ENCODE assay signal across 7 cellular contexts in the genomic region with DNA sequence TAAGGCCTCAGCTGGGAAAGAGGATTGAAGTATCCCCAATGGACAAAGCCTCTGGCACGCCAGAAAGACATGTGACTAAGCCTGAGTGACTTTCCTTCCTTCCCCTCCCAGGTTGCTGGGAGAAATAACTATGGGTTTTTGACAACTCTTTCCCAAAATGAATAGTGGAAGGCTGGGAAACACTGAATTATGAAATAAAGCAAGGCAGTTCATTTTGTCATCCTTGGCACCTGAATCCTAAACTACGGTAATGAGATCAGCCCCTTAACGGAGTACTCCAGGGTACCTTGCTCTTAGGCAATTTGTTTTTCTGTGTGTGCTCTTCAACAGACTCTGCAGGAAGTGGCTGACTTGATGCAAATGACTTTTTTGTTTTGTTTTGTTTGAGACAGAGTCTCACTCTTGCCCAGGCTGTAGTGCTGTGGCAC.
A peak's percentile ranks its signal among the peaks of the same experiment; 100 is the strongest.
DNase-seq lines count a peak whose midpoint lies in the region; ATAC-seq and TF ChIP-seq lines count a peak whose summit lies in the region.

No MANE protein-coding gene starts in this region.

- H2AFZ ChIP-seq in neural progenitor cell (replicated peaks), result no peak overlapping the region

- H3K36me3 ChIP-seq in neural progenitor cell, result no peaks in the 10 kb centered on the region

- H3K9me3 ChIP-seq in neural progenitor cell (ENCODE audit: low read depth), result no peaks in the 10 kb centered on the region

- H3K27ac ChIP-seq in neural progenitor cell, result no peak overlapping the region

- peaks cover 26% of the 10 kb centered on the region for H3K36me3 Mint-ChIP-seq in activated naive CD8-positive, alpha-beta T cell treated with anti-CD3 and anti-CD28 coated beads for 36 hours
- H3K36me3 Mint-ChIP-seq in neural progenitor cell, result peaks cover 28% of the 10 kb centered on the region

- peaks cover 9% of the 10 kb centered on the region for H3F3A ChIP-seq in neural progenitor cell (ENCODE audit: low read depth)

- no peak overlapping the region for H3K4me2 ChIP-seq in neural progenitor cell

- H3K9me3 Mint-ChIP-seq in activated naive CD8-positive, alpha-beta T cell treated with anti-CD3 and anti-CD28 coated beads for 36 hours, result peaks cover 2% of the 10 kb centered on the region
- no peaks in the 10 kb centered on the region for H3K9me3 Mint-ChIP-seq in neural progenitor cell

- H4K20me1 ChIP-seq in neural progenitor cell (ENCODE audit: low read depth), result peaks cover 7% of the 10 kb centered on the region

- no peaks in the 10 kb centered on the region for H3K27me3 Mint-ChIP-seq in activated naive CD8-positive, alpha-beta T cell treated with anti-CD3 and anti-CD28 coated beads for 36 hours
- H3K27me3 Mint-ChIP-seq in neural progenitor cell (ENCODE audit: insufficient read depth, low read depth), result peaks cover 2% of the 10 kb centered on the region

- no peak for DNase-seq in activated naive CD8-positive, alpha-beta T cell treated with anti-CD3 and anti-CD28 coated beads for 36 hours
- no peak for DNase-seq in neural progenitor cell (ENCODE audit: low spot score)
- DNase-seq in NCI-H82 (lab: John Stamatoyannopoulos, UW), result no peak
- no peak for DNase-seq in OCI-M1 (lab: John Stamatoyannopoulos, UW)
- no peak for DNase-seq in NCI-H345 treated with DMSO at 0.1 percent for 48 hours (lab: John Stamatoyannopoulos, UW; ENCODE audit: unreplicated experiment)

- peaks cover 53% of the 10 kb centered on the region for H3K4me1 Mint-ChIP-seq in activated naive CD8-positive, alpha-beta T cell treated with anti-CD3 and anti-CD28 coated beads for 36 hours
- H3K4me1 Mint-ChIP-seq in neural progenitor cell, result peaks cover 52% of the 10 kb centered on the region

- no peak overlapping the region for H3K9ac ChIP-seq in neural progenitor cell

- peak overlapping the region; percentile 81 for H3K27ac Mint-ChIP-seq in activated naive CD8-positive, alpha-beta T cell treated with anti-CD3 and anti-CD28 coated beads for 36 hours
- H3K27ac Mint-ChIP-seq in neural progenitor cell, result peak overlapping the region; percentile 37

- peaks cover 28% of the 10 kb centered on the region for H3K4me1 ChIP-seq in neural progenitor cell

- ATAC-seq in GM19043 (IDR thresholded peaks at IDR 0.05; ENCODE audit: low read depth, unreplicated experiment), result peak; percentile 83
- ATAC-seq in HG02852 (IDR thresholded peaks at IDR 0.05; ENCODE audit: unreplicated experiment), result peak; percentile 86

- TF ChIP-seq CTCF in neural progenitor cell (IDR thresholded peaks at IDR 0.05), result no peak

- H3K4me3 ChIP-seq in neural progenitor cell, result no peak overlapping the region

- H3K79me2 ChIP-seq in neural progenitor cell (ENCODE audit: low read depth), result no peaks in the 10 kb centered on the region

- H3K4me3 Mint-ChIP-seq in activated naive CD8-positive, alpha-beta T cell treated with anti-CD3 and anti-CD28 coated beads for 36 hours, result peak overlapping the region; percentile 38
- no peak overlapping the region for H3K4me3 Mint-ChIP-seq in neural progenitor cell

- H3K27me3 ChIP-seq in neural progenitor cell, result no peaks in the 10 kb centered on the region
